In genomic region chr12:117063162-117063911, GRCh38 we compare ENCODE assay signal across 8 cellular contexts. TPM values are rescaled to one million over a fixed set of nuclear protein-coding genes. Genes with fewer than 3 reads are reported as not detected.
DNase-seq lines count a peak whose midpoint lies in the region; ATAC-seq, FAIRE-seq and TF ChIP-seq lines count a peak whose summit lies in the region.

No MANE protein-coding gene starts in this region.

- no peak overlapping the region for H3K4me3 ChIP-seq in ovary

- H3K27ac ChIP-seq in ovary: no peak overlapping the region

- H3K27me3 ChIP-seq in ovary: no peaks in the 10 kb centered on the region

- H3K4me1 ChIP-seq in ovary (ENCODE audit: insufficient read depth): peaks cover 2% of the 10 kb centered on the region

- no peak for TF ChIP-seq POLR2A in ovary (IDR thresholded peaks at IDR 0.05)

- TF ChIP-seq EP300 in ovary (IDR thresholded peaks at IDR 0.05): no peak

- TF ChIP-seq CTCF in GM10266 (IDR thresholded peaks at IDR 0.05; ENCODE audit: control insufficient read depth, insufficient read depth, low read depth, missing control alignments) (no peak), ovary (IDR thresholded peaks at IDR 0.05) (no peak)

- H3K9me3 Mint-ChIP-seq in activated T-cell treated with anti-CD3 and anti-CD28 coated beads, Interleukin-2, amount 50 U/mL, for 4 hours: no peaks in the 10 kb centered on the region

- FAIRE-seq in HTR-8/SVneo (lab: Jason Lieb, UNC): no peak

- no peaks in the 10 kb centered on the region for H3K27me3 Mint-ChIP-seq in activated T-cell treated with anti-CD3 and anti-CD28 coated beads, Interleukin-2, amount 50 U/mL, for 4 hours (ENCODE audit: low read depth)

- H3K4me3 Mint-ChIP-seq in activated T-cell treated with anti-CD3 and anti-CD28 coated beads, Interleukin-2, amount 50 U/mL, for 4 hours: peak overlapping the region; percentile 37

- 86 to 90% (median 88%) methylated on average over 16 of the region's 16 CpGs for WGBS in ovary, 3 donors

- H3K4me1 Mint-ChIP-seq in activated T-cell treated with anti-CD3 and anti-CD28 coated beads, Interleukin-2, amount 50 U/mL, for 4 hours (ENCODE audit: low read depth): peaks cover 29% of the 10 kb centered on the region

- intact Hi-C loops in ovary (cut with DNase I): no loop called here

- no peaks in the 10 kb centered on the region for H3K36me3 Mint-ChIP-seq in activated T-cell treated with anti-CD3 and anti-CD28 coated beads, Interleukin-2, amount 50 U/mL, for 4 hours (ENCODE audit: insufficient read depth)

- no peaks in the 10 kb centered on the region for H3K36me3 ChIP-seq in ovary

- H3K9me3 ChIP-seq in ovary: no peaks in the 10 kb centered on the region

- DNase-seq in activated T-cell treated with anti-CD3 and anti-CD28 coated beads, Interleukin-2, amount 50 U/mL, for 4 hours: no peak
- DNase-seq in midbrain (lab: John Stamatoyannopoulos, UW) (peak; percentile 48), HTR-8/SVneo (ENCODE audit: insufficient read length, low spot score) (no peak), GM10266 (ENCODE audit: extremely low spot score) (no peak), DMS153 treated with DMSO at 0.1 percent for 48 hours (lab: John Stamatoyannopoulos, UW; ENCODE audit: unreplicated experiment) (no peak), ovary (no peak)

- peak; percentile 51 for ATAC-seq in GM18861 (IDR thresholded peaks at IDR 0.05; ENCODE audit: unreplicated experiment)
- ATAC-seq in HG03135 (IDR thresholded peaks at IDR 0.05; ENCODE audit: unreplicated experiment): peak; percentile 45
- peak; percentile 56 to 71 for ATAC-seq in activated T-cell treated with anti-CD3 and anti-CD28 coated beads, Interleukin-2, amount 50 U/mL, for 4 hours

RNA-seq across cellular contexts. Expression of gene TESC, which starts 35.9 kb away (rescaled TPM):
- total RNA-seq in activated T-cell treated with anti-CD3 and anti-CD28 coated beads, Interleukin-2, amount 50 U/mL, for 4 hours: 10 to 100 TPM; 18.7 to 27.6 (median 26.6) TPM
- total RNA-seq in ovary: 10 to 100 TPM in 1 of 7 donors, 1 to 10 TPM in 6; 1.4 to 15.0 (median 5.8) TPM
- 1 to 10 TPM; 4.3 to 8.0 TPM for polyA plus RNA-seq in ovary
